Comparison of ENCODE assay signal across 8 cellular contexts in the genomic region with DNA sequence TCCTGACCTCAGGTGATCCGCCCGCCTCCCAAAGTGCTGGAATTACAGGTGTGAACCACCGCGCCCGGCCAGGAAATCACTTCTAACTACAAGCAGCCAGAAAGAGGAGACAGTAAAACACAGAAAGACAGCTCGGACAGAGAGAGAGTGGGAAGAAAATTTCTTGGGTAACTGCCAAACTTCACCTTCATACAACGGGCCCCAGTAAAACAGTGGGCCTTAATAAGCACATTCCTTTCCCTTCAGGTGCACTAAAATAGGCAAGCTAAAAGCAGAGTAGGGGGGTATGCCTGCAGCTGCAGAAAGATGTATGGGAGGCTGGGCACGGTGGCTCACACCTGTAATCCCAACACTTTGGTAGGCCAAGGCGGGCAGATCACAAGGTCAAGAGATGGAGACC. TPM values are rescaled to one million over a fixed set of nuclear protein-coding genes. Genes with fewer than 3 reads are reported as not detected.
DNase-seq lines count a peak whose midpoint lies in the region; ATAC-seq, FAIRE-seq and TF ChIP-seq lines count a peak whose summit lies in the region.
"Not testable (repeated sequence)": the region's sequence is repeated elsewhere in the genome, so short reads cannot be mapped to it uniquely, and the experiment has no call there.
"Had no signal": no experiment of that assay in that cellular context is flagged by ENCODE, and none has a peak within 500 bp of the region (broad histone marks: within the 10 kb centered on the region; RNA-seq: fewer than 3 reads in every experiment).

No MANE protein-coding gene starts in this region.

- not testable (repeated sequence) for TF ChIP-seq CTCF in Calu3 (IDR thresholded peaks at IDR 0.05; ENCODE audit: unreplicated experiment); Loucy (conservative IDR thresholded peaks at IDR 0.05; ENCODE audit: low read length); WI38 (IDR thresholded peaks at IDR 0.05; ENCODE audit: low read depth, low read length); chondrocyte (IDR thresholded peaks at IDR 0.05); HepG2 (CRISPR knock-in tag; IDR thresholded peaks at IDR 0.05); osteocyte (IDR thresholded peaks at IDR 0.05)

- intact Hi-C loops in Calu3 (cut with micrococcal nuclease; ENCODE audit: unreplicated experiment); HepG2 (cut with micrococcal nuclease; ENCODE audit: unreplicated experiment): not testable (repeated sequence)
- intact Hi-C loops in activated naive CD4-positive, alpha-beta T cell treated with anti-CD3 and anti-CD28 coated beads for 36 hours (cut with micrococcal nuclease) = loop anchor here (5.0 kb wide), 2 partner anchors 440 to 830 kb away; partner anchors contain the start of gene IL12RB1

- not testable (repeated sequence) for TF ChIP-seq EP300 in HepG2 (IDR thresholded peaks at IDR 0.05; ENCODE audit: low read depth in 2 of 2, low read length in 2 of 2); HepG2 (CRISPR knock-in tag; IDR thresholded peaks at IDR 0.05; ENCODE audit: borderline replicate concordance)

- not testable (repeated sequence) for TF ChIP-seq RAD21 in HepG2 (CRISPR knock-in tag; IDR thresholded peaks at IDR 0.05)

- in situ Hi-C loops in HepG2 (cut with HindIII; ENCODE audit: extremely low pct_ligation_motif_present, low pct_unique_long_range_greater_than_20kb) = not testable (repeated sequence)

- DNase-seq in Calu3; activated naive CD4-positive, alpha-beta T cell treated with anti-CD3 and anti-CD28 coated beads for 36 hours; chondrocyte (ENCODE audit: low spot score); HepG2 (ENCODE audit: low spot score); osteocyte (ENCODE audit: extremely low spot score, unreplicated experiment): not testable (repeated sequence)

- 76% methylated on average over 9 of the region's 9 CpGs for WGBS in HepG2 (ENCODE audit: low lambda C conversion rate)

- H3K9me2 ChIP-seq in Loucy (replicated peaks; ENCODE audit: low read depth, low read length) = not testable (repeated sequence)

- H4K20me1 ChIP-seq in Loucy (ENCODE audit: insufficient read depth, low read length, poor library complexity, severe bottlenecking) (peaks cover 20% of the 10 kb centered on the region), HepG2 (ENCODE audit: insufficient read depth, low read length) (peaks cover 28% of the 10 kb centered on the region; the same call in 1 of the 2 replicates)

- not testable (repeated sequence) for H3K4me1 Mint-ChIP-seq in Calu3 (ENCODE audit: low read depth, unreplicated experiment)
- H3K4me1 Mint-ChIP-seq in activated naive CD4-positive, alpha-beta T cell treated with anti-CD3 and anti-CD28 coated beads for 36 hours (ENCODE audit: low read depth) = peaks cover 53% of the 10 kb centered on the region
- H3K4me1 Mint-ChIP-seq in chondrocyte (ENCODE audit: low read depth) = peaks cover 40% of the 10 kb centered on the region
- peaks cover 38% of the 10 kb centered on the region for H3K4me1 Mint-ChIP-seq in osteocyte (ENCODE audit: unreplicated experiment)

- ATAC-seq in HepG2 = not testable (repeated sequence)

- FAIRE-seq in HepG2 (lab: Jason Lieb, UNC) = not testable (repeated sequence)

- not testable (repeated sequence) for H3K27me3 Mint-ChIP-seq in Calu3 (ENCODE audit: unreplicated experiment); activated naive CD4-positive, alpha-beta T cell treated with anti-CD3 and anti-CD28 coated beads for 36 hours (ENCODE audit: low read depth); chondrocyte (ENCODE audit: low read depth); osteocyte (ENCODE audit: unreplicated experiment)

- H3K9ac ChIP-seq in Loucy (ENCODE audit: low read depth, low read length, poor library complexity, severe bottlenecking) = not testable (repeated sequence)
- H3K9ac ChIP-seq in HepG2 (ENCODE audit: insufficient read depth, low read depth, low read length) = 0 out of 2 replicates have a peak overlapping the region, but pooled peaks have one; percentile 96

- H3K27ac ChIP-seq in HepG2 (ENCODE audit: extremely low read length, insufficient read depth, low read length) = not testable (repeated sequence)

- POLR2A ChIA-PET in HepG2 (lab: Yijun Ruan, JAX) = interaction anchor here (2.0 kb wide), 1 partner anchor 11 kb away, joined by 6 read pairs; no protein-coding TSS in a partner anchor

- H3K4me1 ChIP-seq in Loucy (ENCODE audit: insufficient read depth, low read length, poor library complexity, severe bottlenecking) = not testable (repeated sequence)
- peaks cover 35% of the 10 kb centered on the region for H3K4me1 ChIP-seq in HepG2 (ENCODE audit: insufficient read depth, low read length)

- H3K27ac Mint-ChIP-seq in Calu3 (ENCODE audit: unreplicated experiment) = not testable (repeated sequence)
- H3K27ac Mint-ChIP-seq in activated naive CD4-positive, alpha-beta T cell treated with anti-CD3 and anti-CD28 coated beads for 36 hours = peak overlapping the region; percentile 63
- H3K27ac Mint-ChIP-seq in chondrocyte (ENCODE audit: unreplicated experiment) (peak overlapping the region; percentile 70), osteocyte (ENCODE audit: unreplicated experiment) (peak overlapping the region; percentile 44)

- H3K27me3 ChIP-seq in Loucy (ENCODE audit: insufficient read depth, low read length, poor library complexity, severe bottlenecking); HepG2 (ENCODE audit: control insufficient read depth in 1 of 2, insufficient read depth in 2 of 2, low read length in 2 of 2): not testable (repeated sequence)

- H3K4me2 ChIP-seq in Loucy (ENCODE audit: low read depth, low read length, poor library complexity, severe bottlenecking) (peak overlapping the region; percentile 85), HepG2 (ENCODE audit: low read depth, low read length) (peak overlapping the region; percentile 72)

- CTCF ChIA-PET in Calu3 (lab: Charles Lee); HepG2 (lab: Yijun Ruan, JAX; ENCODE audit: low intra/inter-chr PET ratio, low total read pairs): not testable (repeated sequence)
- CTCF ChIA-PET in activated naive CD4-positive, alpha-beta T cell treated with anti-CD3 and anti-CD28 coated beads for 36 hours (lab: Charles Lee) = interaction anchor here (1.3 to 1.8 kb wide), 2 partner anchors 30 to 69 kb away, joined by 4 read pairs; no protein-coding TSS in a partner anchor

- H3K4me3 Mint-ChIP-seq in Calu3 (ENCODE audit: low read depth, unreplicated experiment) = peak overlapping the region; percentile 86
- peak overlapping the region; percentile 66 for H3K4me3 Mint-ChIP-seq in activated naive CD4-positive, alpha-beta T cell treated with anti-CD3 and anti-CD28 coated beads for 36 hours
- peak overlapping the region; percentile 92 for H3K4me3 Mint-ChIP-seq in chondrocyte (ENCODE audit: unreplicated experiment)
- peak overlapping the region; percentile 92 for H3K4me3 Mint-ChIP-seq in osteocyte (ENCODE audit: unreplicated experiment)

- H3F3A ChIP-seq in Loucy (ENCODE audit: low read depth) = not testable (repeated sequence)

- not testable (repeated sequence) for H3K36me3 ChIP-seq in Loucy (ENCODE audit: insufficient read depth, low read length)
- H3K36me3 ChIP-seq in HepG2 (replicated peaks in 1 of 2; ENCODE audit: control insufficient read depth in 1 of 2, insufficient read depth in 2 of 2, low read length in 2 of 2) = peaks cover 15 to 28% of the 10 kb centered on the region in 2 experiments

- not testable (repeated sequence) for BruUV-seq in Calu3 (replicated peaks; lab: Mats Ljungman, UMichigan); HepG2 (replicated peaks; lab: Mats Ljungman, UMichigan)

- peak overlapping the region; percentile 88 for H3K4me3 ChIP-seq in Loucy (ENCODE audit: low read length, poor library complexity, severe bottlenecking)
- H3K4me3 ChIP-seq in WI38 (ENCODE audit: low read depth, low read length) = peak overlapping the region; percentile 93
- H3K4me3 ChIP-seq in HepG2 (replicated peaks in 1 of 3; ENCODE audit: insufficient read depth in 1 of 3, low read depth in 2 of 3, low read length in 3 of 3) = peak overlapping the region; percentile 74 to 95 (median 85); a peak in 4 of 6 replicates

- not testable (repeated sequence) for H3K9me3 ChIP-seq in Loucy (ENCODE audit: insufficient read depth, low read depth, low read length); HepG2 (ENCODE audit: low read length)

- not testable (repeated sequence) for H2AFZ ChIP-seq in Loucy (ENCODE audit: low read length); HepG2 (ENCODE audit: low read length)

- H3K9me3 Mint-ChIP-seq in Calu3 (ENCODE audit: low read depth, unreplicated experiment); activated naive CD4-positive, alpha-beta T cell treated with anti-CD3 and anti-CD28 coated beads for 36 hours; chondrocyte (ENCODE audit: low read depth); osteocyte (ENCODE audit: unreplicated experiment): not testable (repeated sequence)

- not testable (repeated sequence) for TF ChIP-seq POLR2A in HepG2 (IDR thresholded peaks at IDR 0.05; ENCODE audit: insufficient read depth in 1 of 2, low read depth in 2 of 2, low read length in 2 of 2)

- H3K79me2 ChIP-seq in Loucy (ENCODE audit: insufficient read depth, low read length) = peaks cover 83% of the 10 kb centered on the region
- peaks cover 49% of the 10 kb centered on the region for H3K79me2 ChIP-seq in HepG2 (ENCODE audit: insufficient read depth, low read length)

- H3K36me3 Mint-ChIP-seq in Calu3 (ENCODE audit: insufficient read depth, unreplicated experiment) (peaks cover 64% of the 10 kb centered on the region), chondrocyte (ENCODE audit: low read depth) (peaks cover 14% of the 10 kb centered on the region)
- H3K36me3 Mint-ChIP-seq in activated naive CD4-positive, alpha-beta T cell treated with anti-CD3 and anti-CD28 coated beads for 36 hours (ENCODE audit: low read depth) = peaks cover 21% of the 10 kb centered on the region
- H3K36me3 Mint-ChIP-seq in osteocyte (ENCODE audit: unreplicated experiment) = not testable (repeated sequence)

RNA-seq across cellular contexts. Expression of gene COPE, which starts 1.6 kb away (rescaled TPM):
- total RNA-seq in Calu3 (2022) (137 and 143 TPM in 2 replicates), chondrocyte (175 to 205 TPM (median 189 TPM) in 3 replicates), HepG2 (2016; rRNA removed; fragmentation: Illumina TruSeq; extraction: Trizol) (188 and 189 TPM in 2 replicates), osteocyte (162 and 175 TPM in 2 replicates)
- 100 to 1,000 TPM; 199 to 200 TPM for total RNA-seq in activated naive CD4-positive, alpha-beta T cell treated with anti-CD3 and anti-CD28 coated beads for 36 hours
- total RNA-seq in HepG2 (2016; cell fraction: cytosol; rRNA removed; fragmentation: Illumina TruSeq; extraction: Trizol; ENCODE audit: low read depth) = 90.0 and 90.2 TPM in 2 replicates
- total RNA-seq in HepG2 (2016; cell fraction: insoluble cytoplasmic fraction; rRNA removed; fragmentation: Illumina TruSeq; extraction: Trizol) = 172 and 181 TPM in 2 replicates
- total RNA-seq in HepG2 (2016; cell fraction: membrane; rRNA removed; fragmentation: Illumina TruSeq; extraction: Trizol) = 87.8 and 90.8 TPM in 2 replicates
- 70.6 and 74.1 TPM in 2 replicates for total RNA-seq in HepG2 (2016; cell fraction: nucleus; rRNA removed; fragmentation: Illumina TruSeq; extraction: Trizol)
- 205 and 222 TPM in 2 replicates for polyA plus RNA-seq in HepG2 (2011; rRNA removed)
- 175 and 335 TPM in 2 replicates for polyA plus RNA-seq in HepG2 (2011; cell fraction: cytosol; rRNA removed)
- polyA plus RNA-seq in HepG2 (2011; cell fraction: nucleus; rRNA removed) = 191 and 222 TPM in 2 replicates
- 86.4 and 120 TPM in 2 replicates for polyA plus RNA-seq in HepG2 (2012)
- 73.8 and 86.7 TPM in 2 replicates for polyA plus RNA-seq in HepG2 (2016; cell fraction: cytosol; fragmentation: Illumina TruSeq; extraction: Trizol; ENCODE audit: low read depth)
- 149 and 196 TPM in 2 replicates for polyA plus RNA-seq in HepG2 (2016; cell fraction: insoluble cytoplasmic fraction; fragmentation: Illumina TruSeq; extraction: Trizol; ENCODE audit: low read depth)
- 72.3 and 75.2 TPM in 2 replicates for polyA plus RNA-seq in HepG2 (2016; cell fraction: membrane; fragmentation: Illumina TruSeq; extraction: Trizol; ENCODE audit: low read depth)
- polyA plus RNA-seq in HepG2 (2016; cell fraction: nucleus; fragmentation: Illumina TruSeq; extraction: Trizol; ENCODE audit: insufficient read depth, low read depth) = 134 and 136 TPM in 2 replicates
- 163 and 283 TPM in 2 replicates for polyA minus RNA-seq in HepG2 (2011; rRNA and poly(A)+ RNA removed; ENCODE audit: low replicate concordance)
- 82.7 and 99.4 TPM in 2 replicates for polyA minus RNA-seq in HepG2 (2011; cell fraction: cytosol; rRNA and poly(A)+ RNA removed)
- 41.8 and 44.1 TPM in 2 replicates for polyA minus RNA-seq in HepG2 (2011; cell fraction: nucleus; rRNA and poly(A)+ RNA removed)

RNA-seq across cellular contexts. Expression of gene DDX49, which starts 1.9 kb away (rescaled TPM):
- total RNA-seq in Calu3 (2022) (34.4 and 37.3 TPM in 2 replicates), chondrocyte (47.0 to 57.4 TPM (median 50.6 TPM) in 3 replicates), HepG2 (2016; rRNA removed; fragmentation: Illumina TruSeq; extraction: Trizol) (44.6 and 46.2 TPM in 2 replicates), osteocyte (59.7 and 63.9 TPM in 2 replicates)
- 10 to 100 TPM; 48.3 to 50.1 TPM for total RNA-seq in activated naive CD4-positive, alpha-beta T cell treated with anti-CD3 and anti-CD28 coated beads for 36 hours
- total RNA-seq in HepG2 (2016; cell fraction: cytosol; rRNA removed; fragmentation: Illumina TruSeq; extraction: Trizol; ENCODE audit: low read depth) = 26.8 and 31.4 TPM in 2 replicates
- 36.8 and 44.8 TPM in 2 replicates for total RNA-seq in HepG2 (2016; cell fraction: insoluble cytoplasmic fraction; rRNA removed; fragmentation: Illumina TruSeq; extraction: Trizol)
- 34.9 and 35.2 TPM in 2 replicates for total RNA-seq in HepG2 (2016; cell fraction: membrane; rRNA removed; fragmentation: Illumina TruSeq; extraction: Trizol)
- 21.6 and 22.6 TPM in 2 replicates for total RNA-seq in HepG2 (2016; cell fraction: nucleus; rRNA removed; fragmentation: Illumina TruSeq; extraction: Trizol)
- polyA plus RNA-seq in HepG2 (2011; rRNA removed) = 27.0 and 28.9 TPM in 2 replicates
- polyA plus RNA-seq in HepG2 (2011; cell fraction: cytosol; rRNA removed) = 18.7 and 29.0 TPM in 2 replicates
- polyA plus RNA-seq in HepG2 (2011; cell fraction: nucleus; rRNA removed) = 45.0 and 51.2 TPM in 2 replicates
- polyA plus RNA-seq in HepG2 (2012) = 13.7 and 15.9 TPM in 2 replicates
- 25.8 and 27.7 TPM in 2 replicates for polyA plus RNA-seq in HepG2 (2016; cell fraction: cytosol; fragmentation: Illumina TruSeq; extraction: Trizol; ENCODE audit: low read depth)
- polyA plus RNA-seq in HepG2 (2016; cell fraction: insoluble cytoplasmic fraction; fragmentation: Illumina TruSeq; extraction: Trizol; ENCODE audit: low read depth) = 36.1 and 38.2 TPM in 2 replicates
- 21.6 and 25.1 TPM in 2 replicates for polyA plus RNA-seq in HepG2 (2016; cell fraction: membrane; fragmentation: Illumina TruSeq; extraction: Trizol; ENCODE audit: low read depth)
- 42.3 and 43.7 TPM in 2 replicates for polyA plus RNA-seq in HepG2 (2016; cell fraction: nucleus; fragmentation: Illumina TruSeq; extraction: Trizol; ENCODE audit: insufficient read depth, low read depth)
- 54.2 and 128 TPM in 2 replicates for polyA minus RNA-seq in HepG2 (2011; rRNA and poly(A)+ RNA removed; ENCODE audit: low replicate concordance)
- polyA minus RNA-seq in HepG2 (2011; cell fraction: cytosol; rRNA and poly(A)+ RNA removed) = 14.5 and 19.5 TPM in 2 replicates
- polyA minus RNA-seq in HepG2 (2011; cell fraction: nucleus; rRNA and poly(A)+ RNA removed) = 18.6 and 24.2 TPM in 2 replicates

RNA-seq across cellular contexts. Expression of gene CERS1, which starts 21.6 kb away (rescaled TPM):
- total RNA-seq in Calu3 (2022) (3.6 and 4.4 TPM in 2 replicates), chondrocyte (4.3 to 10.2 TPM (median 8.4 TPM) in 3 replicates), HepG2 (2016; rRNA removed; fragmentation: Illumina TruSeq; extraction: Trizol) (2.3 and 4.6 TPM in 2 replicates), osteocyte (6.5 and 8.5 TPM in 2 replicates)
- total RNA-seq in activated naive CD4-positive, alpha-beta T cell treated with anti-CD3 and anti-CD28 coated beads for 36 hours = not detected
- 5.9 and 6.2 TPM in 2 replicates for total RNA-seq in HepG2 (2016; cell fraction: cytosol; rRNA removed; fragmentation: Illumina TruSeq; extraction: Trizol; ENCODE audit: low read depth)
- total RNA-seq in HepG2 (2016; cell fraction: insoluble cytoplasmic fraction; rRNA removed; fragmentation: Illumina TruSeq; extraction: Trizol) = 2.4 and 5.4 TPM in 2 replicates
- 8.1 and 8.5 TPM in 2 replicates for total RNA-seq in HepG2 (2016; cell fraction: membrane; rRNA removed; fragmentation: Illumina TruSeq; extraction: Trizol)
- 3.8 and 4.7 TPM in 2 replicates for total RNA-seq in HepG2 (2016; cell fraction: nucleus; rRNA removed; fragmentation: Illumina TruSeq; extraction: Trizol)
- polyA plus RNA-seq in HepG2 (2011; rRNA removed) = 9.8 and 18.8 TPM in 2 replicates
- polyA plus RNA-seq in HepG2 (2011; cell fraction: cytosol; rRNA removed) = 11.5 and 15.3 TPM in 2 replicates
- polyA plus RNA-seq in HepG2 (2011; cell fraction: nucleus; rRNA removed) = 12.2 and 12.9 TPM in 2 replicates
- 4.3 and 5.9 TPM in 2 replicates for polyA plus RNA-seq in HepG2 (2012)
- 8.6 and 10.1 TPM in 2 replicates for polyA plus RNA-seq in HepG2 (2016; cell fraction: cytosol; fragmentation: Illumina TruSeq; extraction: Trizol; ENCODE audit: low read depth)
- 3.8 and 4.5 TPM in 2 replicates for polyA plus RNA-seq in HepG2 (2016; cell fraction: insoluble cytoplasmic fraction; fragmentation: Illumina TruSeq; extraction: Trizol; ENCODE audit: low read depth)
- polyA plus RNA-seq in HepG2 (2016; cell fraction: membrane; fragmentation: Illumina TruSeq; extraction: Trizol; ENCODE audit: low read depth) = 11.3 and 12.9 TPM in 2 replicates
- 11.5 and 12.9 TPM in 2 replicates for polyA plus RNA-seq in HepG2 (2016; cell fraction: nucleus; fragmentation: Illumina TruSeq; extraction: Trizol; ENCODE audit: insufficient read depth, low read depth)
- 13.1 and 35.4 TPM in 2 replicates for polyA minus RNA-seq in HepG2 (2011; rRNA and poly(A)+ RNA removed; ENCODE audit: low replicate concordance)
- 8.0 and 9.5 TPM in 2 replicates for polyA minus RNA-seq in HepG2 (2011; cell fraction: cytosol; rRNA and poly(A)+ RNA removed)
- polyA minus RNA-seq in HepG2 (2011; cell fraction: nucleus; rRNA and poly(A)+ RNA removed) = 1.7 and 2.4 TPM in 2 replicates
- total RNA-seq: T-helper 2 cell treated with Interferon-gamma antibody and Interleukin-4, amounts not matched to agents 100 ng/mL and 5 ng/mL, for 36 hours had no signal

RNA-seq across cellular contexts. Expression of gene HOMER3, which starts 23.4 kb away (rescaled TPM):
- total RNA-seq in Calu3 (2022) (19.0 and 20.2 TPM in 2 replicates), chondrocyte (34.5 to 54.7 TPM (median 50.6 TPM) in 3 replicates), HepG2 (2016; rRNA removed; fragmentation: Illumina TruSeq; extraction: Trizol) (16.0 and 21.3 TPM in 2 replicates), osteocyte (68.8 and 68.9 TPM in 2 replicates)
- total RNA-seq in activated naive CD4-positive, alpha-beta T cell treated with anti-CD3 and anti-CD28 coated beads for 36 hours = not detected
- 26.4 and 33.2 TPM in 2 replicates for total RNA-seq in HepG2 (2016; cell fraction: cytosol; rRNA removed; fragmentation: Illumina TruSeq; extraction: Trizol; ENCODE audit: low read depth)
- total RNA-seq in HepG2 (2016; cell fraction: insoluble cytoplasmic fraction; rRNA removed; fragmentation: Illumina TruSeq; extraction: Trizol) = 15.8 and 22.8 TPM in 2 replicates
- total RNA-seq in HepG2 (2016; cell fraction: membrane; rRNA removed; fragmentation: Illumina TruSeq; extraction: Trizol) = 34.4 and 37.9 TPM in 2 replicates
- 9.6 and 15.0 TPM in 2 replicates for total RNA-seq in HepG2 (2016; cell fraction: nucleus; rRNA removed; fragmentation: Illumina TruSeq; extraction: Trizol)
- 27.3 and 33.7 TPM in 2 replicates for polyA plus RNA-seq in HepG2 (2011; rRNA removed)
- polyA plus RNA-seq in HepG2 (2011; cell fraction: cytosol; rRNA removed) = 17.2 and 24.7 TPM in 2 replicates
- 44.4 and 50.4 TPM in 2 replicates for polyA plus RNA-seq in HepG2 (2011; cell fraction: nucleus; rRNA removed)
- 9.2 and 17.6 TPM in 2 replicates for polyA plus RNA-seq in HepG2 (2012)
- 38.0 and 46.9 TPM in 2 replicates for polyA plus RNA-seq in HepG2 (2016; cell fraction: cytosol; fragmentation: Illumina TruSeq; extraction: Trizol; ENCODE audit: low read depth)
- 25.7 and 29.6 TPM in 2 replicates for polyA plus RNA-seq in HepG2 (2016; cell fraction: insoluble cytoplasmic fraction; fragmentation: Illumina TruSeq; extraction: Trizol; ENCODE audit: low read depth)
- 45.5 and 48.8 TPM in 2 replicates for polyA plus RNA-seq in HepG2 (2016; cell fraction: membrane; fragmentation: Illumina TruSeq; extraction: Trizol; ENCODE audit: low read depth)
- polyA plus RNA-seq in HepG2 (2016; cell fraction: nucleus; fragmentation: Illumina TruSeq; extraction: Trizol; ENCODE audit: insufficient read depth, low read depth) = 36.3 and 38.7 TPM in 2 replicates
- 16.8 and 17.2 TPM in 2 replicates for polyA minus RNA-seq in HepG2 (2011; rRNA and poly(A)+ RNA removed; ENCODE audit: low replicate concordance)
- polyA minus RNA-seq in HepG2 (2011; cell fraction: cytosol; rRNA and poly(A)+ RNA removed) = 3.6 and 6.2 TPM in 2 replicates
- polyA minus RNA-seq in HepG2 (2011; cell fraction: nucleus; rRNA and poly(A)+ RNA removed) = 8.6 and 13.4 TPM in 2 replicates
- total RNA-seq: T-helper 2 cell treated with Interferon-gamma antibody and Interleukin-4, amounts not matched to agents 100 ng/mL and 5 ng/mL, for 36 hours had no signal
